ENCODE assay signal across 8 cellular contexts in the genomic region with DNA sequence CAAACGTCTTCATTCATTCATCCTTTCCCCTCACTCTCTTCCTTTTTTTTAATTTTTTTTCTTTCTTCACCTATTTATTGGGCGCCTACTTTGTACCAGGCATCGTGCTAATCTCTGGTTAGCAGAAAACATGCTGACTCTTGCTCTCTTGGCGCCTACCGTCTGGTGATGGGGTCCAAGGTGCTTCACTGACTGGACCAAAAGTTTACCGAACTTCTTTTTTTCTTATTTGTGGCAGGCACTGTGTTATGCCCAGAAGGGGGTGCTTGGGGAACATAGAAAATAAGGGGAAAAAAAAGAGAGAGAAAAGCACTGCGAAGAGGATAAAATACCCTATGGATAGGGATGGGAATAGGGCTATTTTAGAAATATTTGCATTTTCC. TPM values are rescaled to one million over a fixed set of nuclear protein-coding genes. Genes with fewer than 3 reads are reported as not detected.
A peak's percentile ranks its signal among the peaks of the same experiment; 100 is the strongest.
DNase-seq lines count a peak whose midpoint lies in the region; ATAC-seq, FAIRE-seq and TF ChIP-seq lines count a peak whose summit lies in the region.

No MANE protein-coding gene starts in this region.

- H3K36me3 ChIP-seq in HepG2 (replicated peaks in 1 of 2; ENCODE audit: control insufficient read depth in 1 of 2, insufficient read depth in 2 of 2, low read length in 2 of 2) (peaks cover 0 to 3% of the 10 kb centered on the region in 2 experiments; a peak in 2 of 5 replicates), upper lobe of left lung (no peaks in the 10 kb centered on the region)

- H3K36me3 Mint-ChIP-seq in activated naive CD8-positive, alpha-beta T cell treated with anti-CD3 and anti-CD28 coated beads, Interleukin-2, amount 50 U/mL, for 24 hours (ENCODE audit: low read depth) = peaks cover 5% of the 10 kb centered on the region

- peak overlapping the region; percentile 78 for H3K9ac ChIP-seq in HepG2 (ENCODE audit: insufficient read depth, low read depth, low read length)

- in situ Hi-C loops in HepG2 (cut with HindIII; ENCODE audit: extremely low pct_ligation_motif_present, low pct_unique_long_range_greater_than_20kb) = no loop called here

- peak overlapping the region; percentile 77 to 84 (median 82); a peak in 5 of 6 replicates for H3K4me3 ChIP-seq in HepG2 (replicated peaks in 1 of 3; ENCODE audit: insufficient read depth in 1 of 3, low read depth in 2 of 3, low read length in 3 of 3)
- H3K4me3 ChIP-seq in upper lobe of left lung = peak overlapping the region in 3 of 4 donors; percentile 80 to 99 (median 86)

- no peak for TF ChIP-seq EP300 in HepG2 (IDR thresholded peaks at IDR 0.05; ENCODE audit: low read depth in 2 of 2, low read length in 2 of 2)
- TF ChIP-seq EP300 in HepG2 (CRISPR knock-in tag; IDR thresholded peaks at IDR 0.05; ENCODE audit: borderline replicate concordance) = no peak
- TF ChIP-seq EP300 in upper lobe of left lung (IDR thresholded peaks at IDR 0.05) = no peak

- no peaks in the 10 kb centered on the region for H3K27me3 Mint-ChIP-seq in activated naive CD8-positive, alpha-beta T cell treated with anti-CD3 and anti-CD28 coated beads, Interleukin-2, amount 50 U/mL, for 24 hours

- no peak for FAIRE-seq in HepG2 (lab: Jason Lieb, UNC)

- H3K9me3 ChIP-seq in HepG2 (ENCODE audit: low read length) (no peaks in the 10 kb centered on the region), upper lobe of left lung (no peaks in the 10 kb centered on the region)

- ATAC-seq in GM18498 (IDR thresholded peaks at IDR 0.05; ENCODE audit: unreplicated experiment) (peak; percentile 11), HG03135 (IDR thresholded peaks at IDR 0.05; ENCODE audit: unreplicated experiment) (peak; percentile 7), HepG2 (peak; percentile 7; the same call in 2 of the 3 replicates), upper lobe of left lung (ENCODE audit: low FRiP score in 2 of 2) (no peak), HG02763 (IDR thresholded peaks at IDR 0.05; ENCODE audit: unreplicated experiment) (no peak), HG02938 (IDR thresholded peaks at IDR 0.05; ENCODE audit: unreplicated experiment) (no peak)
- no peak for ATAC-seq in activated naive CD8-positive, alpha-beta T cell treated with anti-CD3 and anti-CD28 coated beads, Interleukin-2, amount 50 U/mL, for 24 hours

- H4K20me1 ChIP-seq in HepG2 (ENCODE audit: insufficient read depth, low read length) = no peaks in the 10 kb centered on the region

- peak overlapping the region; percentile 88 for H3K27ac Mint-ChIP-seq in activated naive CD8-positive, alpha-beta T cell treated with anti-CD3 and anti-CD28 coated beads, Interleukin-2, amount 50 U/mL, for 24 hours

- BruUV-seq in HepG2 (replicated peaks; lab: Mats Ljungman, UMichigan) = no TSS peak

- H2AFZ ChIP-seq in HepG2 (ENCODE audit: low read length) = peak overlapping the region; percentile 90

- no peak for TF ChIP-seq POLR2A in HepG2 (IDR thresholded peaks at IDR 0.05; ENCODE audit: insufficient read depth in 1 of 2, low read depth in 2 of 2, low read length in 2 of 2)
- no peak for TF ChIP-seq POLR2A in upper lobe of left lung (IDR thresholded peaks at IDR 0.05)

- intact Hi-C loops in HepG2 (cut with micrococcal nuclease; ENCODE audit: unreplicated experiment) = loop anchor here (1.0 kb wide), 1 partner anchor 36 kb away; no protein-coding TSS in a partner anchor

- no peaks in the 10 kb centered on the region for H3K9me3 Mint-ChIP-seq in activated naive CD8-positive, alpha-beta T cell treated with anti-CD3 and anti-CD28 coated beads, Interleukin-2, amount 50 U/mL, for 24 hours

- no peak for TF ChIP-seq RAD21 in HepG2 (CRISPR knock-in tag; IDR thresholded peaks at IDR 0.05)

- peak overlapping the region; percentile 80 for H3K4me2 ChIP-seq in HepG2 (ENCODE audit: low read depth, low read length)

- no peak overlapping the region for H3K27ac ChIP-seq in HepG2 (ENCODE audit: extremely low read length, insufficient read depth, low read length)
- H3K27ac ChIP-seq in upper lobe of left lung = peak overlapping the region in 3 of 4 donors; percentile 82 to 85 (median 84)

- CTCF ChIA-PET in HepG2 (lab: Yijun Ruan, JAX; ENCODE audit: low intra/inter-chr PET ratio, low total read pairs) = no interaction called here

- H3K4me1 Mint-ChIP-seq in activated naive CD8-positive, alpha-beta T cell treated with anti-CD3 and anti-CD28 coated beads, Interleukin-2, amount 50 U/mL, for 24 hours = peaks cover 40% of the 10 kb centered on the region

- POLR2A ChIA-PET in HepG2 (lab: Yijun Ruan, JAX) = no interaction called here

- TF ChIP-seq CTCF in HepG2 (CRISPR knock-in tag; IDR thresholded peaks at IDR 0.05) (no peak), upper lobe of left lung (IDR thresholded peaks at IDR 0.05) (no peak)

- 39% methylated on average over 7 of the region's 7 CpGs for WGBS in HepG2 (ENCODE audit: low lambda C conversion rate)
- WGBS in upper lobe of left lung, 2 donors = 49 to 51% methylated on average over 7 of the region's 7 CpGs

- H3K27me3 ChIP-seq in HepG2 (ENCODE audit: control insufficient read depth in 1 of 2, insufficient read depth in 2 of 2, low read length in 2 of 2) (peaks cover 0 to 3% of the 10 kb centered on the region in 2 experiments; a peak in 1 of 5 replicates), upper lobe of left lung (no peaks in the 10 kb centered on the region)

- peaks cover 24% of the 10 kb centered on the region for H3K4me1 ChIP-seq in HepG2 (ENCODE audit: insufficient read depth, low read length)
- H3K4me1 ChIP-seq in upper lobe of left lung = peaks cover 16 to 26% (median 22%) of the 10 kb centered on the region in 4 donors

- H3K4me3 Mint-ChIP-seq in activated naive CD8-positive, alpha-beta T cell treated with anti-CD3 and anti-CD28 coated beads, Interleukin-2, amount 50 U/mL, for 24 hours = peak overlapping the region; percentile 91

- no peak for DNase-seq in activated naive CD8-positive, alpha-beta T cell treated with anti-CD3 and anti-CD28 coated beads, Interleukin-2, amount 50 U/mL, for 24 hours
- DNase-seq in HepG2 (ENCODE audit: low spot score) = peak; percentile 5
- DNase-seq in upper lobe of left lung = no peak
- no peak for DNase-seq in 8988T

- H3K79me2 ChIP-seq in HepG2 (ENCODE audit: insufficient read depth, low read length) = peaks cover 14% of the 10 kb centered on the region

TF ChIP-seq in HepG2, 621 proteins besides CTCF, POLR2A, EP300 and RAD21:
- TF ChIP-seq LCORL (IDR thresholded peaks at IDR 0.05) (no peak), LCORL (CRISPR knock-in tag; IDR thresholded peaks at IDR 0.05) (no peak), MIXL1 (CRISPR knock-in tag; IDR thresholded peaks at IDR 0.05) (no peak), ZNF446 (CRISPR knock-in tag; IDR thresholded peaks at IDR 0.05) (no peak), MAFK (conservative IDR thresholded peaks at IDR 0.05 in 1 of 2, IDR thresholded peaks at IDR 0.05 in 1 of 2; ENCODE audit: low read length in 2 of 2) (0 out of 4 replicates have a peak, but pooled peaks of 1 of the 2 experiments have one; percentile 17)
- TF ChIP-seq, protein P1, sequence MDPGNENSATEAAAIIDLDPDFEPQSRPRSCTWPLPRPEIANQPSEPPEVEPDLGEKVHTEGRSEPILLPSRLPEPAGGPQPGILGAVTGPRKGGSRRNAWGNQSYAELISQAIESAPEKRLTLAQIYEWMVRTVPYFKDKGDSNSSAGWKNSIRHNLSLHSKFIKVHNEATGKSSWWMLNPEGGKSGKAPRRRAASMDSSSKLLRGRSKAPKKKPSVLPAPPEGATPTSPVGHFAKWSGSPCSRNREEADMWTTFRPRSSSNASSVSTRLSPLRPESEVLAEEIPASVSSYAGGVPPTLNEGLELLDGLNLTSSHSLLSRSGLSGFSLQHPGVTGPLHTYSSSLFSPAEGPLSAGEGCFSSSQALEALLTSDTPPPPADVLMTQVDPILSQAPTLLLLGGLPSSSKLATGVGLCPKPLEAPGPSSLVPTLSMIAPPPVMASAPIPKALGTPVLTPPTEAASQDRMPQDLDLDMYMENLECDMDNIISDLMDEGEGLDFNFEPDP (CRISPR knock-in tag; conservative IDR thresholded peaks at IDR 0.05) = 0 out of 2 replicates have a peak, but pooled peaks have one; percentile 29
- TF ChIP-seq, protein P2, sequence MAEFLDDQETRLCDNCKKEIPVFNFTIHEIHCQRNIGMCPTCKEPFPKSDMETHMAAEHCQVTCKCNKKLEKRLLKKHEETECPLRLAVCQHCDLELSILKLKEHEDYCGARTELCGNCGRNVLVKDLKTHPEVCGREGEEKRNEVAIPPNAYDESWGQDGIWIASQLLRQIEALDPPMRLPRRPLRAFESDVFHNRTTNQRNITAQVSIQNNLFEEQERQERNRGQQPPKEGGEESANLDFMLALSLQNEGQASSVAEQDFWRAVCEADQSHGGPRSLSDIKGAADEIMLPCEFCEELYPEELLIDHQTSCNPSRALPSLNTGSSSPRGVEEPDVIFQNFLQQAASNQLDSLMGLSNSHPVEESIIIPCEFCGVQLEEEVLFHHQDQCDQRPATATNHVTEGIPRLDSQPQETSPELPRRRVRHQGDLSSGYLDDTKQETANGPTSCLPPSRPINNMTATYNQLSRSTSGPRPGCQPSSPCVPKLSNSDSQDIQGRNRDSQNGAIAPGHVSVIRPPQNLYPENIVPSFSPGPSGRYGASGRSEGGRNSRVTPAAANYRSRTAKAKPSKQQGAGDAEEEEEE (CRISPR knock-in tag; IDR thresholded peaks at IDR 0.05; ENCODE audit: borderline replicate concordance) = no peak

RNA-seq across cellular contexts. Expression of a gene that starts 0.5 kb away (rescaled TPM):
- total RNA-seq in HepG2 (2016; rRNA removed; fragmentation: Illumina TruSeq; extraction: Trizol) (61.0 and 78.6 TPM in 2 replicates), upper lobe of left lung (10 to 100 TPM; 22.0 to 63.6 (median 44.0) TPM)
- total RNA-seq in HepG2 (2016; cell fraction: cytosol; rRNA removed; fragmentation: Illumina TruSeq; extraction: Trizol; ENCODE audit: low read depth) = 38.8 and 43.1 TPM in 2 replicates
- 64.5 and 85.6 TPM in 2 replicates for total RNA-seq in HepG2 (2016; cell fraction: insoluble cytoplasmic fraction; rRNA removed; fragmentation: Illumina TruSeq; extraction: Trizol)
- total RNA-seq in HepG2 (2016; cell fraction: membrane; rRNA removed; fragmentation: Illumina TruSeq; extraction: Trizol) = 77.6 and 81.1 TPM in 2 replicates
- 47.5 and 51.0 TPM in 2 replicates for total RNA-seq in HepG2 (2016; cell fraction: nucleus; rRNA removed; fragmentation: Illumina TruSeq; extraction: Trizol)
- polyA plus RNA-seq in HepG2 (2011; rRNA removed) = 8.4 and 9.2 TPM in 2 replicates
- 7.0 and 7.1 TPM in 2 replicates for polyA plus RNA-seq in HepG2 (2011; cell fraction: cytosol; rRNA removed)
- 5.9 and 9.7 TPM in 2 replicates for polyA plus RNA-seq in HepG2 (2011; cell fraction: nucleus; rRNA removed)
- polyA plus RNA-seq in HepG2 (2012) = 17.1 and 25.9 TPM in 2 replicates
- 32.1 and 37.9 TPM in 2 replicates for polyA plus RNA-seq in HepG2 (2016; cell fraction: cytosol; fragmentation: Illumina TruSeq; extraction: Trizol; ENCODE audit: low read depth)
- polyA plus RNA-seq in HepG2 (2016; cell fraction: insoluble cytoplasmic fraction; fragmentation: Illumina TruSeq; extraction: Trizol; ENCODE audit: low read depth) = 63.0 and 79.6 TPM in 2 replicates
- polyA plus RNA-seq in HepG2 (2016; cell fraction: membrane; fragmentation: Illumina TruSeq; extraction: Trizol; ENCODE audit: low read depth) = 49.1 and 53.4 TPM in 2 replicates
- 37.6 and 38.1 TPM in 2 replicates for polyA plus RNA-seq in HepG2 (2016; cell fraction: nucleus; fragmentation: Illumina TruSeq; extraction: Trizol; ENCODE audit: insufficient read depth, low read depth)
- 15.6 and 26.8 TPM in 2 replicates for polyA minus RNA-seq in HepG2 (2011; rRNA and poly(A)+ RNA removed; ENCODE audit: low replicate concordance)
- 4.0 and 9.5 TPM in 2 replicates for polyA minus RNA-seq in HepG2 (2011; cell fraction: cytosol; rRNA and poly(A)+ RNA removed)
- 53.0 and 53.5 TPM in 2 replicates for polyA minus RNA-seq in HepG2 (2011; cell fraction: nucleus; rRNA and poly(A)+ RNA removed)

Comparison
In these comparisons a context has a peak if more than half of its experiments do, and no peak if none do; other contexts are left out.
1. ATAC-seq: peak in GM18498 (single experiment), HG03135 (single experiment) and HepG2 (single experiment); none in activated naive CD8-positive, alpha-beta T cell treated with anti-CD3 and anti-CD28 coated beads, Interleukin-2, amount 50 U/mL, for 24 hours (single experiment), upper lobe of left lung (0 of 2), HG02763 (single experiment) and HG02938 (single experiment).